In genomic region chr10:104308439-104308903, GRCh38 we compare ENCODE assay signal across 11 cellular contexts. TPM values are rescaled to one million over a fixed set of nuclear protein-coding genes. Genes with fewer than 3 reads are reported as not detected.
DNase-seq lines count a peak whose midpoint lies in the region; ATAC-seq and TF ChIP-seq lines count a peak whose summit lies in the region.
"Had no signal": no experiment of that assay in that cellular context is flagged by ENCODE, and none has a peak within 500 bp of the region (broad histone marks: within the 10 kb centered on the region; RNA-seq: fewer than 3 reads in every experiment).

No MANE protein-coding gene starts in this region.

- no peaks in the 10 kb centered on the region for H3K27me3 Mint-ChIP-seq in activated naive CD8-positive, alpha-beta T cell

- peaks cover 57% of the 10 kb centered on the region for H3K4me1 Mint-ChIP-seq in activated naive CD8-positive, alpha-beta T cell (ENCODE audit: low read depth)

- peak overlapping the region; percentile 65 for H3K4me3 Mint-ChIP-seq in activated naive CD8-positive, alpha-beta T cell

- H3K27ac Mint-ChIP-seq in activated naive CD8-positive, alpha-beta T cell: peak overlapping the region; percentile 78

- DNase-seq in GM10248 (ENCODE audit: extremely low spot score): peak; percentile 58
- DNase-seq in mesenteric fat pad (ENCODE audit: low spot score): no peak
- DNase-seq in cerebellar nuclear complex (lab: John Stamatoyannopoulos, UW): no peak
- DNase-seq in medulla oblongata (ENCODE audit: extremely low spot score): no peak
- no peak for DNase-seq in cortex of kidney (lab: John Stamatoyannopoulos, UW)
- DNase-seq: esophagus squamous epithelium, NCI-H1048, upper lobe of left lung had no signal

- POLR2A ChIA-PET in GM10248 (lab: Yijun Ruan, JAX): no interaction called here

- no peaks in the 10 kb centered on the region for H3K9me3 Mint-ChIP-seq in activated naive CD8-positive, alpha-beta T cell (ENCODE audit: low read depth)

- H3K36me3 Mint-ChIP-seq in activated naive CD8-positive, alpha-beta T cell: peaks cover 2% of the 10 kb centered on the region

- CTCF ChIA-PET in GM10248 (lab: Yijun Ruan, JAX): interaction anchor here (1.1 to 8.3 kb wide), 6 partner anchors 14 to 73 kb away, joined by 3 to 215 read pairs (median 47); partner anchors contain the start of gene ITPRIP

- TF ChIP-seq CTCF in GM10248 (IDR thresholded peaks at IDR 0.05; ENCODE audit: control extremely low read depth, extremely low read depth, low read depth, missing control alignments): no peak

- ATAC-seq in GM19324 (IDR thresholded peaks at IDR 0.05; ENCODE audit: low FRiP score, unreplicated experiment): peak; percentile 64
- peak; percentile 78 for ATAC-seq in HG03060 (IDR thresholded peaks at IDR 0.05; ENCODE audit: low read depth, unreplicated experiment)

RNA-seq across cellular contexts. Expression of gene ITPRIP, which starts 29.8 kb away (rescaled TPM):
- total RNA-seq in mesenteric fat pad: 48.3 TPM

RNA-seq across cellular contexts. Expression of gene GSTO2, which starts 39.5 kb away (rescaled TPM):
- total RNA-seq in mesenteric fat pad: 0.45 TPM

RNA-seq across cellular contexts. Expression of gene CFAP58, which starts 45.2 kb away (rescaled TPM):
- total RNA-seq in mesenteric fat pad: 0.64 TPM

RNA-seq across cellular contexts. Expression of gene GSTO1, which starts 53.8 kb away (rescaled TPM):
- 106 TPM for total RNA-seq in mesenteric fat pad
